Comparison of ENCODE assay signal across 8 cellular contexts in genomic region chr12:98593351-98594049, GRCh38. TPM values are rescaled to one million over a fixed set of nuclear protein-coding genes. Genes with fewer than 3 reads are reported as not detected.
DNase-seq lines count a peak whose midpoint lies in the region; FAIRE-seq and TF ChIP-seq lines count a peak whose summit lies in the region.

Gene SLC25A3, plus strand, starts transcription at chr12:98593686. Its CDS starts 293 bp downstream, at chr12:98593979.

- intact Hi-C loops in activated naive CD4-positive, alpha-beta T cell treated with anti-CD3 and anti-CD28 coated beads for 36 hours (cut with micrococcal nuclease): loop anchor here (1.0 to 5.0 kb wide), 12 partner anchors 26 to 1687 kb away; partner anchors contain the start of genes ACTR6, APAF1, DEPDC4 and SCYL2

- H3K27ac ChIP-seq in neutrophil (peak within 1 kb of the TSS; percentile 95), substantia nigra (ENCODE audit: low read depth, low read length, poor library complexity, severe bottlenecking) (peak within 1 kb of the TSS; percentile 88)

- H3K9me3 Mint-ChIP-seq in activated naive CD4-positive, alpha-beta T cell treated with anti-CD3 and anti-CD28 coated beads for 36 hours: no peaks in the 10 kb centered on the region

- H3K4me1 ChIP-seq in neutrophil (ENCODE audit: control insufficient read depth in 1 of 2, insufficient read depth in 1 of 2, low read depth in 1 of 2, low read length in 1 of 2): peaks cover 22 to 25% of the 10 kb centered on the region in 2 experiments

- peak within 1 kb of the TSS; percentile 96 for H3K27ac Mint-ChIP-seq in activated naive CD4-positive, alpha-beta T cell treated with anti-CD3 and anti-CD28 coated beads for 36 hours

- no peaks in the 10 kb centered on the region for H3K9me3 ChIP-seq in neutrophil

- peak within 1 kb of the TSS; percentile 100 for H3K4me3 ChIP-seq in HFF-Myc (replicated peaks; ENCODE audit: low read depth, low read length)
- peak within 1 kb of the TSS; percentile 80 to 95 for H3K4me3 ChIP-seq in neutrophil (ENCODE audit: low read depth in 1 of 2, low read length in 1 of 2)

- H3K4me3 Mint-ChIP-seq in activated naive CD4-positive, alpha-beta T cell treated with anti-CD3 and anti-CD28 coated beads for 36 hours: peak within 1 kb of the TSS; percentile 93

- FAIRE-seq in frontal cortex (lab: Jason Lieb, UNC): no peak

- DNase-seq in GM03348 (ENCODE audit: low spot score) (peak; percentile 99), HFF-Myc (ENCODE audit: extremely low read depth, low read depth) (peak; percentile 93), NAMALWA (ENCODE audit: low spot score) (peak; percentile 98), SK-N-DZ (ENCODE audit: low spot score) (peak; percentile 98), frontal cortex (ENCODE audit: low spot score in 2 of 2) (peak; percentile 91 to 96), substantia nigra (lab: John Stamatoyannopoulos, UW) (peak; percentile 61 to 98 (median 95))
- peak; percentile 94 for DNase-seq in activated naive CD4-positive, alpha-beta T cell treated with anti-CD3 and anti-CD28 coated beads for 36 hours

- peaks cover 22% of the 10 kb centered on the region for H3K4me1 Mint-ChIP-seq in activated naive CD4-positive, alpha-beta T cell treated with anti-CD3 and anti-CD28 coated beads for 36 hours (ENCODE audit: low read depth)

- peaks cover 37% of the 10 kb centered on the region for H3K36me3 Mint-ChIP-seq in activated naive CD4-positive, alpha-beta T cell treated with anti-CD3 and anti-CD28 coated beads for 36 hours (ENCODE audit: low read depth)

- H3K36me3 ChIP-seq in neutrophil: peaks cover 28% of the 10 kb centered on the region

- TF ChIP-seq CTCF in HFF-Myc (IDR thresholded peaks at IDR 0.05; ENCODE audit: low read depth, low read length, missing control alignments) (no peak), neutrophil (IDR thresholded peaks at IDR 0.05) (peak; percentile 20)

- no peaks in the 10 kb centered on the region for H3K27me3 Mint-ChIP-seq in activated naive CD4-positive, alpha-beta T cell treated with anti-CD3 and anti-CD28 coated beads for 36 hours (ENCODE audit: low read depth)

- no peaks in the 10 kb centered on the region for H3K27me3 ChIP-seq in neutrophil

- CTCF ChIA-PET in activated naive CD4-positive, alpha-beta T cell treated with anti-CD3 and anti-CD28 coated beads for 36 hours (lab: Charles Lee): interaction anchor here (0.8 to 4.7 kb wide), 6 partner anchors 27 to 61 kb away, joined by 3 to 27 read pairs (median 4); partner anchors contain the start of gene IKBIP

RNA-seq across cellular contexts. Expression of gene SLC25A3, which starts in this region (rescaled TPM):
- polyA plus RNA-seq in SK-N-DZ (2014; cell fraction: cytosol; rRNA removed): 785 and 1,138 TPM in 2 replicates
- 519 and 667 TPM in 2 replicates for polyA plus RNA-seq in SK-N-DZ (2014; cell fraction: nucleus; rRNA removed)
- 100 to 1,000 TPM; 714 to 732 TPM for total RNA-seq in activated naive CD4-positive, alpha-beta T cell treated with anti-CD3 and anti-CD28 coated beads for 36 hours
- total RNA-seq in frontal cortex: 241 TPM

Comparison
In these comparisons a context has a peak if more than half of its experiments do, and no peak if none do; other contexts are left out.
1. Peak in every context shown above with its lines: DNase-seq, H3K4me3 ChIP-seq and H3K27ac ChIP-seq.